ENCODE assay signal across 10 cellular contexts in the genomic region with DNA sequence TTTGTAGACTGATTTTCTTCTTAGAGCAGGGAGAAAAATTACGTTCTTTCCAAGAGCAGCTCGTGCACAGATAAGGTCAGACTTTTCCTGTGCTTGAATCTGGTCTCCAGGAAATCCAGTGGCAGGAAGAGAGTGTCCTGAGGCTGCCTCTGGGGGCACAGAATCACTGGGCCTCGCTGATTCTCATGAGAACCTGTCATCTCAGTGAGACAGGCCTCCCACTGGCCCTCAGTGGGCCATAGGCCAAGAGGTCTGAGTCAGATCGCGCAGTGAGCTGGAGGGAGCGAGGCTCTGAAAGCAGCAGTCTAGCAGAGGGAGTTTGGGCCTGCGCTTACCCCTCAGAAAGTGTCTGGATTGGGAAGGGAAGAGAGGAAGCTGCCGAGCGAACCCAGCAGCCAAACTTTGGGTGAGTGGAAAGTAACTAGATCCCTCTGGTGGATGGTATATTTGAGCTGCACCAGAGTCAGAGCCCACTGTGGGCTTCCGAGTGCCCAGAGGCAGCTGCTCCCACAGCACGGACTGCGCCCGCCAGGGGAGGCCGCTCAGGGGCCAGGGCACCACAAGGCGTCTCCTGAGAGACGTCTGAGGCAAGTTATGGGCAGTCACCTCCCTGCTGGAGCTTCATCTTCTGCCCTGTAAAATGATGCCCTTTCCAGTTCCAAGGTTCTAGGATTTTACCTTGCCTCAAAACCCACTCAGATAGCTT. TPM values are rescaled to one million over a fixed set of nuclear protein-coding genes. Genes with fewer than 3 reads are reported as not detected.
DNase-seq lines count a peak whose midpoint lies in the region; ATAC-seq and TF ChIP-seq lines count a peak whose summit lies in the region.
"Had no signal": no experiment of that assay in that cellular context is flagged by ENCODE, and none has a peak within 500 bp of the region (broad histone marks: within the 10 kb centered on the region; RNA-seq: fewer than 3 reads in every experiment).

No MANE protein-coding gene starts in this region.

- no peak overlapping the region for H3K4me3 Mint-ChIP-seq in stimulated activated effector memory CD8-positive, alpha-beta T cell treated with anti-CD3 and anti-CD28 coated beads, Interleukin-12 subunit alpha, Interleukin-12 subunit beta, amount 100 ng/mL, for 72 hours

- no peaks in the 10 kb centered on the region for H3K9me3 ChIP-seq in left ventricle myocardium inferior (replicated peaks)

- no peak overlapping the region for H3K27ac Mint-ChIP-seq in stimulated activated effector memory CD8-positive, alpha-beta T cell treated with anti-CD3 and anti-CD28 coated beads, Interleukin-12 subunit alpha, Interleukin-12 subunit beta, amount 100 ng/mL, for 72 hours

- no peaks in the 10 kb centered on the region for H3K36me3 Mint-ChIP-seq in stimulated activated effector memory CD8-positive, alpha-beta T cell treated with anti-CD3 and anti-CD28 coated beads, Interleukin-12 subunit alpha, Interleukin-12 subunit beta, amount 100 ng/mL, for 72 hours

- no peaks in the 10 kb centered on the region for H3K36me3 ChIP-seq in left ventricle myocardium inferior

- peaks cover 45% of the 10 kb centered on the region for H3K27me3 ChIP-seq in left ventricle myocardium inferior (ENCODE audit: low read depth)

- in situ Hi-C loops in astrocyte of the cerebellum (cut with HindIII; ENCODE audit: low sequenced_read_pairs): loop anchor here (10.0 kb wide), 1 partner anchor 280 kb away; no protein-coding TSS in a partner anchor

- peaks cover 59% of the 10 kb centered on the region for H3K4me1 ChIP-seq in left ventricle myocardium inferior

- DNase-seq in HCEC 1CT (peak; percentile 71), astrocyte of the cerebellum (ENCODE audit: low read depth) (peak; percentile 65), left ventricle myocardium inferior (no peak), GDM1 (lab: John Stamatoyannopoulos, UW) (no peak), epidermal melanocyte (ENCODE audit: insufficient read length, low spot score) (no peak)
- no peak for DNase-seq in stimulated activated effector memory CD8-positive, alpha-beta T cell treated with anti-CD3 and anti-CD28 coated beads, Interleukin-12 subunit alpha, Interleukin-12 subunit beta, amount 100 ng/mL, for 72 hours (ENCODE audit: low spot score in 2 of 2)
- no peak for DNase-seq in stimulated activated CD4-positive, alpha-beta T cell treated with anti-CD3 and anti-CD28 coated beads, Interleukin-4, amount 100 ng/mL, for 1 hour
- DNase-seq: erythroblast, KG1 had no signal

- intact Hi-C loops in left ventricle myocardium inferior (cut with micrococcal nuclease): no loop called here

- peak overlapping the region; percentile 73 for H3K27ac ChIP-seq in left ventricle myocardium inferior (replicated peaks)

- H3K4me3 ChIP-seq in astrocyte of the cerebellum (ENCODE audit: low read depth, low read length): no peak overlapping the region
- H3K4me3 ChIP-seq in left ventricle myocardium inferior: peak overlapping the region; percentile 17

- TF ChIP-seq CTCF in astrocyte of the cerebellum (IDR thresholded peaks at IDR 0.05; ENCODE audit: low read depth, low read length, missing control alignments) (no peak), left ventricle myocardium inferior (IDR thresholded peaks at IDR 0.05; ENCODE audit: borderline replicate concordance) (no peak)

- H3K4me1 Mint-ChIP-seq in stimulated activated effector memory CD8-positive, alpha-beta T cell treated with anti-CD3 and anti-CD28 coated beads, Interleukin-12 subunit alpha, Interleukin-12 subunit beta, amount 100 ng/mL, for 72 hours: peaks cover 19% of the 10 kb centered on the region

- no peaks in the 10 kb centered on the region for H3K9me3 Mint-ChIP-seq in stimulated activated effector memory CD8-positive, alpha-beta T cell treated with anti-CD3 and anti-CD28 coated beads, Interleukin-12 subunit alpha, Interleukin-12 subunit beta, amount 100 ng/mL, for 72 hours

- peak; percentile 9 for ATAC-seq in stimulated activated effector memory CD8-positive, alpha-beta T cell treated with anti-CD3 and anti-CD28 coated beads, Interleukin-12 subunit alpha, Interleukin-12 subunit beta, amount 100 ng/mL, for 72 hours
- no peak for ATAC-seq in GM21390 (IDR thresholded peaks at IDR 0.05; ENCODE audit: unreplicated experiment)

RNA-seq across cellular contexts. Expression of a gene that starts 8.2 kb away (rescaled TPM):
- 0.58 TPM for total RNA-seq in left ventricle myocardium inferior

RNA-seq across cellular contexts. Expression of a gene that starts 24.2 kb away (rescaled TPM):
- total RNA-seq in left ventricle myocardium inferior: 16.6 TPM

Comparison
In these comparisons a context has a peak if more than half of its experiments do, and no peak if none do; other contexts are left out.
1. DNase-seq: peak in HCEC 1CT (single experiment) and astrocyte of the cerebellum (single experiment); none in left ventricle myocardium inferior (single experiment), stimulated activated effector memory CD8-positive, alpha-beta T cell treated with anti-CD3 and anti-CD28 coated beads, Interleukin-12 subunit alpha, Interleukin-12 subunit beta, amount 100 ng/mL, for 72 hours (0 of 2), stimulated activated CD4-positive, alpha-beta T cell treated with anti-CD3 and anti-CD28 coated beads, Interleukin-4, amount 100 ng/mL, for 1 hour (single experiment), GDM1 (single experiment) and epidermal melanocyte (single experiment).